In the genomic region with DNA sequence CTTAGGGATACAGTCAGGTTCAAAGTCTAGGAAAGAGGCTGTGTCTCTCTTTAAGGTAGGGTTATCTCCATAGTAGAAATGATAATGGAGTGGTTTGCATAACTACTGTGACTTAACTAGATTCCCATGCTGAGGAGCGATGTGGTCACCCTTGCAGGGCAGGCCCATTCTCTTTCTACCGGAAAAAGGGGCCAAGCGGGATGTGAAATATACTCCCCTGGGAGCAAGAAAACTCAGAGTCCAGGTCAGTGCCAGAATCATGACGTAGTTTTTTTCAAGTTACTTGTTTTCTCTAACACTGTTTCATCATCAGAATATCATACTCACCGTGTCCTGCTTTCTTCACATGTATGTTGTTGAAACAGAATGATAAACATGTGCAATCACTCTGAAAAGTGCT, we compare ENCODE assay signal across 24 cellular contexts.
"Had no signal": no experiment of that assay in that cellular context is flagged by ENCODE, and none has a peak within 500 bp of the region (broad histone marks: within the 10 kb centered on the region; RNA-seq: fewer than 3 reads in every experiment).

No MANE protein-coding gene starts in this region.

- H3K36me3 ChIP-seq: colonic mucosa, gastrocnemius medialis, lower lobe of right lung, prostate gland, stomach, tibial artery had no signal

- H3K9me3 ChIP-seq: colonic mucosa, gastrocnemius medialis, lower lobe of right lung, prostate gland, stomach, testis, tibial artery had no signal

- H3K4me2 ChIP-seq: smooth muscle cell had no signal

- H3K27ac ChIP-seq: colonic mucosa, epithelial cell of prostate, gastrocnemius medialis, lower lobe of right lung, prostate gland, stomach, testis, tibial artery had no signal

- H3K27me3 ChIP-seq: colonic mucosa, gastrocnemius medialis, stomach, testis, tibial artery had no signal

- H3K4me3 ChIP-seq: colonic mucosa, gastrocnemius medialis, lower lobe of right lung, prostate gland, smooth muscle cell, stomach, testis, tibial artery had no signal

- DNase-seq: colonic mucosa; effector CD8-positive, alpha-beta T cell; endodermal cell; foreskin fibroblast; gastrocnemius medialis; head of caudate nucleus; left ventricle myocardium superior; lower lobe of right lung; naive thymus-derived CD8-positive, alpha-beta T cell; nephron progenitor cell; nucleus accumbens; stimulated activated CD4-positive, alpha-beta T cell treated with anti-CD3 and anti-CD28 coated beads, Interleukin-12 subunit alpha, Interleukin-12 subunit beta, amount 100 ng/mL, for 4 hours; stimulated activated CD4-positive, alpha-beta T cell treated with anti-CD3 and anti-CD28 coated beads, Interleukin-1b, Interleukin-23, amount 100 ng/mL, for 48 hours; stimulated activated CD4-positive, alpha-beta T cell treated with anti-CD3 and anti-CD28 coated beads, Interleukin-4, amount 100 ng/mL, for 1 hour; stimulated activated CD8-positive, alpha-beta memory T cell treated with anti-CD3 and anti-CD28 coated beads, Interleukin-4, amount 100 ng/mL, for 48 hours; stimulated activated naive CD4-positive, alpha-beta T cell treated with Interleukin-2 at 50 U/mL for 16 hours; stomach; substantia nigra; testis; tibial artery had no signal

- ATAC-seq: esophagus mucosa; gastrocnemius medialis; left ventricle myocardium superior; lower lobe of right lung; naive thymus-derived CD8-positive, alpha-beta T cell had no signal

- H3K4me1 ChIP-seq: colonic mucosa, gastrocnemius medialis, lower lobe of right lung, prostate gland, stomach, testis, tibial artery had no signal
